Comparison of ENCODE assay signal across 8 cellular contexts in the genomic region with DNA sequence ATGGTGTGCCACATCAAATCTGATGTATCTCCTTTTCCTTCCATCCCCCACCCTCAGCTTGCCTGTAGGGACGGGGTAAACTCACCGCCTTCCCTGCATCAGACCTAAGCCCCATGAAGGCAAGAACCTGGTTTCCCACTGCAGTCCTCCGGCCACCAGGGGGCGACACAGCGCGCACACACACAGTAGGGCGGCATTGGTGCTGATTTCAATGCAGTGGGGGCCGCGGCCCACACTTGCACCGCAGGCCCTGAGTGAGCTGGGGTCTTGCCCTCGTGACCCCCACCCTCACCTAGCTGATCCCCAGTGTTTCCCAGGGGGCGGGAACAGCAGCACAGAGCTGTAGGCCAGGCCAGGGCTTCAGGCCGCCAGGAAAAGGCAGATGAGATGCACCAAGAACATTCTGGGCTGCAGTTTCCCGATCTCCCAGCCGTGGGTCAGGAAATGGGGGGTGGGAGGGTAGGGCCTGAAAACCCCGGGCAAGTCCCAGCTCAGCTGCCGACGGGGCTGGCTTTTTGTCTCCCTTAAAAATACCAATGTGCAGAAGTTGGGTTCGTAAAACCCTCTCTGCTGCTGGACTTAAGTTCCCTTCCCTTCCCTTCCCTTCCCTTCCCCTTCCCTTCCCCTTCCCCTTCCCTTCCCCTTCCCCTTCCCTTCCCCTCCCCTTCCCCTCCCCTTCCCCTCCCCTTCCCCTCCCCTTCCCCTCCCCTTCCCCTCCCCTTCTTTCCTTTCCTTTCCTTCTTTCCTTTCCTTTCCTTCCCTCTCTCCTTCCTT. TPM values are rescaled to one million over a fixed set of nuclear protein-coding genes. Genes with fewer than 3 reads are reported as not detected.
DNase-seq lines count a peak whose midpoint lies in the region; ATAC-seq, FAIRE-seq and TF ChIP-seq lines count a peak whose summit lies in the region.

No MANE protein-coding gene starts in this region.

- no peak for ATAC-seq in left ventricle myocardium superior
- no peak for ATAC-seq in HG03439 (IDR thresholded peaks at IDR 0.05; ENCODE audit: unreplicated experiment)

- peaks cover 83% of the 10 kb centered on the region for H3K27me3 ChIP-seq in left ventricle myocardium inferior (ENCODE audit: low read depth)
- H3K27me3 ChIP-seq in keratinocyte (ENCODE audit: control insufficient read depth, extremely low read depth, insufficient read depth, low read length): peaks cover 22% of the 10 kb centered on the region

- intact Hi-C loops in left ventricle myocardium inferior (cut with micrococcal nuclease) (no loop called here), left ventricle myocardium superior (cut with micrococcal nuclease) (no loop called here)

- peak; percentile 53 for TF ChIP-seq CTCF in left ventricle myocardium inferior (IDR thresholded peaks at IDR 0.05; ENCODE audit: borderline replicate concordance)
- TF ChIP-seq CTCF in keratinocyte (optimal IDR thresholded peaks at IDR 0.05 in 1 of 3, IDR thresholded peaks at IDR 0.05 in 1 of 3, conservative IDR thresholded peaks at IDR 0.05 in 1 of 3; ENCODE audit: extremely low read depth in 1 of 3, insufficient read depth in 2 of 3, low read length in 3 of 3): peak; percentile 36 to 58 (median 45)

- H3K4me2 ChIP-seq in keratinocyte (ENCODE audit: control insufficient read depth, extremely low read depth, insufficient read depth, low read depth, low read length): no peak overlapping the region

- no peaks in the 10 kb centered on the region for H3K79me2 ChIP-seq in keratinocyte (ENCODE audit: control insufficient read depth, insufficient read depth, low read length)

- FAIRE-seq in keratinocyte (lab: Jason Lieb, UNC): no peak

- H3K9ac ChIP-seq in keratinocyte (ENCODE audit: control insufficient read depth, extremely low read depth, insufficient read depth, low read length): no peak overlapping the region

- H3K27ac ChIP-seq in left ventricle myocardium inferior (replicated peaks) (no peak overlapping the region), keratinocyte (ENCODE audit: control insufficient read depth, insufficient read depth, low read length) (no peak overlapping the region)

- DNase-seq in left ventricle myocardium inferior (no peak), left ventricle myocardium superior (no peak), activated T-cell treated with anti-CD3 and anti-CD28 coated beads for 4 hours (peak; percentile 19), keratinocyte (ENCODE audit: low read depth, low spot score) (no peak), GDM1 (lab: John Stamatoyannopoulos, UW) (no peak), NCI-H2029 (lab: John Stamatoyannopoulos, UW) (no peak), NCI-H2171 treated with DMSO at 0.1 percent for 48 hours (lab: John Stamatoyannopoulos, UW) (no peak)

- H3K9me3 ChIP-seq in left ventricle myocardium inferior (replicated peaks) (no peaks in the 10 kb centered on the region), keratinocyte (ENCODE audit: control insufficient read depth, low read depth, low read length) (peaks cover 4% of the 10 kb centered on the region)

- no peak overlapping the region for H3K4me3 ChIP-seq in left ventricle myocardium inferior
- no peak overlapping the region for H3K4me3 ChIP-seq in keratinocyte (ENCODE audit: control insufficient read depth in 2 of 3, extremely low read depth in 1 of 3, insufficient read depth in 2 of 3, low read depth in 1 of 3, low read length in 3 of 3)

- no peaks in the 10 kb centered on the region for H3K9me1 ChIP-seq in keratinocyte (ENCODE audit: control insufficient read depth, extremely low read depth, insufficient read depth, low read length)

- dilution Hi-C loops in keratinocyte (cut with MboI; ENCODE audit: extremely low pct_ligation_motif_present, low sequenced_read_pairs): no loop called here

- no peak overlapping the region for H2AFZ ChIP-seq in keratinocyte (ENCODE audit: control insufficient read depth, low read length)

- no peaks in the 10 kb centered on the region for H3K36me3 ChIP-seq in left ventricle myocardium inferior
- no peaks in the 10 kb centered on the region for H3K36me3 ChIP-seq in keratinocyte (ENCODE audit: control insufficient read depth in 2 of 2, extremely low read depth in 1 of 2, insufficient read depth in 2 of 2, low read length in 2 of 2)

- H3K4me1 ChIP-seq in left ventricle myocardium inferior (peaks cover 15% of the 10 kb centered on the region), keratinocyte (ENCODE audit: control insufficient read depth, extremely low read depth, insufficient read depth, low read length) (no peaks in the 10 kb centered on the region)

- no peaks in the 10 kb centered on the region for H4K20me1 ChIP-seq in keratinocyte (ENCODE audit: control insufficient read depth, extremely low read depth, insufficient read depth, low read length)

RNA-seq across cellular contexts. Expression of a gene that starts 19.5 kb away (rescaled TPM):
- total RNA-seq in left ventricle myocardium inferior (not detected), left ventricle myocardium superior (not detected)
- polyA plus RNA-seq in keratinocyte: not detected in 3 replicates
- polyA plus RNA-seq in keratinocyte (2011; ENCODE audit: low read depth): not detected
- not detected in 2 replicates for polyA plus RNA-seq in keratinocyte (2011; cell fraction: cytosol; rRNA removed)
- polyA plus RNA-seq in keratinocyte (2011; cell fraction: nucleus; rRNA removed): not detected in 2 replicates
- polyA plus RNA-seq in keratinocyte (2012; ENCODE audit: low replicate concordance): not detected in 2 replicates
- not detected in 3 replicates for polyA minus RNA-seq in keratinocyte
- polyA minus RNA-seq in keratinocyte (2011; cell fraction: cytosol; rRNA and poly(A)+ RNA removed): not detected
- not detected in 2 replicates for polyA minus RNA-seq in keratinocyte (2011; cell fraction: nucleus; rRNA and poly(A)+ RNA removed)

RNA-seq across cellular contexts. Expression of a gene that starts 46.5 kb away (rescaled TPM):
- total RNA-seq in left ventricle myocardium inferior (not detected), left ventricle myocardium superior (not detected)
- not detected in 3 replicates for polyA plus RNA-seq in keratinocyte
- polyA plus RNA-seq in keratinocyte (2011; ENCODE audit: low read depth): not detected
- polyA plus RNA-seq in keratinocyte (2011; cell fraction: cytosol; rRNA removed): not detected in 2 replicates
- polyA plus RNA-seq in keratinocyte (2011; cell fraction: nucleus; rRNA removed): not detected in 2 replicates
- not detected in 2 replicates for polyA plus RNA-seq in keratinocyte (2012; ENCODE audit: low replicate concordance)
- not detected in 3 replicates for polyA minus RNA-seq in keratinocyte
- not detected for polyA minus RNA-seq in keratinocyte (2011; cell fraction: cytosol; rRNA and poly(A)+ RNA removed)
- polyA minus RNA-seq in keratinocyte (2011; cell fraction: nucleus; rRNA and poly(A)+ RNA removed): not detected in 2 replicates

RNA-seq across cellular contexts. Expression of a gene that starts 55.1 kb away (rescaled TPM):
- total RNA-seq in left ventricle myocardium inferior: 6.0 TPM
- total RNA-seq in left ventricle myocardium superior: 5.1 TPM
- not detected in 3 replicates for polyA plus RNA-seq in keratinocyte
- polyA plus RNA-seq in keratinocyte (2011; ENCODE audit: low read depth): not detected
- polyA plus RNA-seq in keratinocyte (2011; cell fraction: cytosol; rRNA removed): not detected in 2 replicates
- polyA plus RNA-seq in keratinocyte (2011; cell fraction: nucleus; rRNA removed): not detected in 2 replicates
- not detected in 2 replicates for polyA plus RNA-seq in keratinocyte (2012; ENCODE audit: low replicate concordance)
- not detected in 3 replicates for polyA minus RNA-seq in keratinocyte
- not detected for polyA minus RNA-seq in keratinocyte (2011; cell fraction: cytosol; rRNA and poly(A)+ RNA removed)
- polyA minus RNA-seq in keratinocyte (2011; cell fraction: nucleus; rRNA and poly(A)+ RNA removed): not detected in 2 replicates
